8 cellular contexts compared by ENCODE assay signal in the genomic region with DNA sequence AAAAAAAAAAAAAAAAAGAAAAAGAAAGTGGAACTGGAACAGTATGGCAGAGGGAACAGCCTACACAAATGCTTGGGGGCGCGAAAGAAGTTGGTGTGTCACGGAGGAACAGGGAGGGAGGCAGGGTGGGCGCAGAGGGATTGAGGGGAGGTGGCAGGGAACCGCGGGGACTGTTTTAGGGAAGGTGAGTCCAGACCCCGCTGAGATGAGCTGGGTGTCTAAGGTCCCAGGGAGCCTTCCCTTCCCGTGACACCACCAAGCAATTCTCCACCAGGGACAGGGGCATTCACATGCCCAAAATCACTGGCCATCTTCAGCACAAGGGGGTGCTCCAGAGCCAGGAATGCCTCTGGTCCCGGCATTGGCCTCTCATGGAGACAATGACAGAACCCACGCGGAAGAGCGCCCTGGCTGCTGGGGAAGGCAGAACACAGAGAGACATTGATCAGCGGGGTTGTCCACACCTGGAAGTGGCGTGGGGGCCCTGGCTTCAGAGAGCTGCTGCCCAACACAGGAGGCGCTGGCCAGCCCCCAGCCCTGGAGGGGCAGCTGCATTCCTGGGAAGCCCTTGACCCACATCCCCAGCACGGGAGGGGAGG. TPM values are rescaled to one million over a fixed set of nuclear protein-coding genes. Genes with fewer than 3 reads are reported as not detected.
A peak's percentile ranks its signal among the peaks of the same experiment; 100 is the strongest.
DNase-seq lines count a peak whose midpoint lies in the region; ATAC-seq, FAIRE-seq and TF ChIP-seq lines count a peak whose summit lies in the region.

No MANE protein-coding gene starts in this region.

- no peaks in the 10 kb centered on the region for H3K9me3 Mint-ChIP-seq in CD8-positive, alpha-beta T cell

- no peaks in the 10 kb centered on the region for H3K27me3 Mint-ChIP-seq in CD8-positive, alpha-beta T cell (ENCODE audit: low read depth)

- CTCF ChIA-PET in CD8-positive, alpha-beta T cell (lab: Charles Lee), result interaction anchor here (0.5 to 6.9 kb wide), 30 partner anchors 11 to 336 kb away, joined by 3 to 86 read pairs (median 5); a partner anchor contains a TSS
- CTCF ChIA-PET in OCI-LY7 (lab: Charles Lee; ENCODE audit: unreplicated experiment) (interaction anchor here (0.6 to 0.7 kb wide), 2 partner anchors 14 to 20 kb away, joined by 3 to 4 read pairs; no protein-coding TSS in a partner anchor), GM12878 (lab: Yijun Ruan, JAX) (interaction anchor here (1.0 to 6.4 kb wide), 11 partner anchors 9 to 153 kb away, joined by 3 to 46 read pairs (median 8); a partner anchor contains a TSS)

- peak; percentile 56 for FAIRE-seq in GM12878 (lab: Jason Lieb, UNC)

- peaks cover 34% of the 10 kb centered on the region for H3K4me1 ChIP-seq in CD8-positive, alpha-beta T cell (ENCODE audit: insufficient read depth, low read length)
- H3K4me1 ChIP-seq in OCI-LY7 (ENCODE audit: insufficient read depth, low read length, poor library complexity, severe bottlenecking) (peaks cover 26% of the 10 kb centered on the region), GM12878 (ENCODE audit: control insufficient read depth, insufficient read depth, low read length) (peaks cover 7% of the 10 kb centered on the region), skeletal muscle satellite cell (ENCODE audit: control insufficient read depth, insufficient read depth, low read length) (peaks cover 41% of the 10 kb centered on the region)

- H3K4me3 ChIP-seq in CD8-positive, alpha-beta T cell (ENCODE audit: low read depth, low read length), result no peak overlapping the region
- H3K4me3 ChIP-seq in OCI-LY7 (ENCODE audit: low read depth, low read length, poor library complexity, severe bottlenecking) (no peak overlapping the region), GM12878 (no peak overlapping the region), skeletal muscle satellite cell (ENCODE audit: low read length) (no peak overlapping the region)

- POLR2A ChIA-PET in CD8-positive, alpha-beta T cell (lab: Charles Lee), result interaction anchor here (0.8 to 4.8 kb wide), 7 partner anchors 14 to 39 kb away, joined by 4 to 38 read pairs (median 6); a partner anchor contains a TSS
- POLR2A ChIA-PET in OCI-LY7 (lab: Charles Lee), result no interaction called here
- POLR2A ChIA-PET in GM12878 (lab: Charles Lee), result interaction anchor here (0.6 to 1.6 kb wide), 3 partner anchors 37 to 273 kb away, joined by 3 to 4 read pairs (median 3); no protein-coding TSS in a partner anchor

- RAD21 ChIA-PET in GM12878 (lab: Charles Lee; ENCODE audit: unreplicated experiment), result interaction anchor here (1.1 to 4.5 kb wide), 5 partner anchors 14 to 117 kb away, joined by 3 to 44 read pairs (median 4); no protein-coding TSS in a partner anchor

- TF ChIP-seq RAD21 in GM12878 (IDR thresholded peaks at IDR 0.05; ENCODE audit: insufficient read depth, low read depth, low read length), result peak; percentile 70

- intact Hi-C loops in CD8-positive, alpha-beta T cell (cut with DNase I, micrococcal nuclease), result loop anchor here in 1 of 2 experiments (2.0 kb wide), 1 partner anchor 116 kb away; no protein-coding TSS in a partner anchor
- intact Hi-C loops in OCI-LY7 (cut with micrococcal nuclease; ENCODE audit: unreplicated experiment) (no loop called here), GM12878 (cut with micrococcal nuclease; ENCODE audit: unreplicated experiment) (loop anchor here (1.0 to 10.0 kb wide), 4 partner anchors 41 to 510 kb away; a partner anchor contains a TSS)

- H3K79me2 ChIP-seq in OCI-LY7 (ENCODE audit: insufficient read depth, low read depth, low read length) (peaks cover 46% of the 10 kb centered on the region), GM12878 (ENCODE audit: control insufficient read depth, insufficient read depth, low read length) (peaks cover 46% of the 10 kb centered on the region)

- H3K36me3 Mint-ChIP-seq in CD8-positive, alpha-beta T cell, result peaks cover 23% of the 10 kb centered on the region

- no peak for TF ChIP-seq EP300 in GM12878 (IDR thresholded peaks at IDR 0.05; ENCODE audit: borderline replicate concordance in 1 of 2, control insufficient read depth in 1 of 2, low read depth in 2 of 2, low read length in 2 of 2)

- peak in 5 of 7 experiments; percentile 44 to 75 (median 55) for DNase-seq in CD8-positive, alpha-beta T cell
- DNase-seq in H4 (ENCODE audit: low spot score), result peak; percentile 52
- DNase-seq in OCI-LY7 (ENCODE audit: low spot score), result peak; percentile 62
- no peak for DNase-seq in GM12878 (ENCODE audit: low read depth, low spot score)
- peak; percentile 54 to 56 for DNase-seq in hippocampal formation (lab: John Stamatoyannopoulos, UW)
- no peak for DNase-seq in NK-92 treated with Interleukin-12 subunit alpha and Interleukin-12 subunit beta, amount 100 ng/mL, for 24 hours (lab: John Stamatoyannopoulos, UW)

- H3K4me2 ChIP-seq in OCI-LY7 (ENCODE audit: low read length) (no peak overlapping the region), GM12878 (ENCODE audit: control insufficient read depth, insufficient read depth) (no peak overlapping the region), skeletal muscle satellite cell (ENCODE audit: low read length) (peak overlapping the region; percentile 38)

- no peaks in the 10 kb centered on the region for H3K9me2 ChIP-seq in OCI-LY7 (ENCODE audit: insufficient read depth, low read length)

- H2AFZ ChIP-seq in OCI-LY7 (ENCODE audit: low read length), result no peak overlapping the region
- no peak overlapping the region for H2AFZ ChIP-seq in GM12878 (ENCODE audit: control insufficient read depth, low read depth, low read length)

- H3K9ac ChIP-seq in GM12878 (ENCODE audit: control insufficient read depth, insufficient read depth, low read length), result no peak overlapping the region
- no peak overlapping the region for H3K9ac ChIP-seq in skeletal muscle satellite cell (ENCODE audit: low read depth, low read length)

- in situ Hi-C loops in GM12878 (cut with MboI), result loop anchor here (5.0 to 10.0 kb wide), 3 partner anchors 38 to 340 kb away; a partner anchor contains a TSS

- H3K4me1 Mint-ChIP-seq in CD8-positive, alpha-beta T cell (ENCODE audit: low read depth), result peaks cover 31% of the 10 kb centered on the region

- ATAC-seq in CD8-positive, alpha-beta T cell, result no peak
- no peak for ATAC-seq in GM12878
- no peak for ATAC-seq in GM19395 (IDR thresholded peaks at IDR 0.05; ENCODE audit: unreplicated experiment)

- H3K27me3 ChIP-seq in CD8-positive, alpha-beta T cell (ENCODE audit: insufficient read depth, low read length), result no peaks in the 10 kb centered on the region
- no peaks in the 10 kb centered on the region for H3K27me3 ChIP-seq in GM12878 (replicated peaks in 1 of 2; ENCODE audit: control insufficient read depth in 2 of 2, insufficient read depth in 2 of 2, low read length in 1 of 2)
- no peaks in the 10 kb centered on the region for H3K27me3 ChIP-seq in skeletal muscle satellite cell (ENCODE audit: control insufficient read depth, insufficient read depth, low read length)

- H3K27ac Mint-ChIP-seq in CD8-positive, alpha-beta T cell, result peak overlapping the region; percentile 79

- no TSS peak for BruUV-seq in OCI-LY7 (replicated peaks; lab: Mats Ljungman, UMichigan)
- no TSS peak for BruUV-seq in GM12878 (replicated peaks; lab: Mats Ljungman, UMichigan)

- H3K27ac ChIP-seq in CD8-positive, alpha-beta T cell (ENCODE audit: low read depth, low read length), result no peak overlapping the region
- H3K27ac ChIP-seq in OCI-LY7 (ENCODE audit: low read depth, low read length, poor library complexity, severe bottlenecking), result no peak overlapping the region
- no peak overlapping the region for H3K27ac ChIP-seq in GM12878 (ENCODE audit: control insufficient read depth, insufficient read depth)

- no peaks in the 10 kb centered on the region for H3K9me3 ChIP-seq in CD8-positive, alpha-beta T cell (ENCODE audit: low read length)
- H3K9me3 ChIP-seq in OCI-LY7 (ENCODE audit: low read length) (no peaks in the 10 kb centered on the region), GM12878 (replicated peaks; ENCODE audit: control insufficient read depth, insufficient read depth, low read length) (no peaks in the 10 kb centered on the region), skeletal muscle satellite cell (replicated peaks; ENCODE audit: low read length) (no peaks in the 10 kb centered on the region)

- no peak for TF ChIP-seq CTCF in CD8-positive, alpha-beta T cell (IDR thresholded peaks at IDR 0.05)
- peak; percentile 67 for TF ChIP-seq CTCF in OCI-LY7 (conservative IDR thresholded peaks at IDR 0.05; ENCODE audit: low read length)
- peak; percentile 43 to 67 (median 57); a peak in 5 of 6 replicates for TF ChIP-seq CTCF in GM12878 (IDR thresholded peaks at IDR 0.05 in 2 of 3, conservative IDR thresholded peaks at IDR 0.05 in 1 of 3; ENCODE audit: control insufficient read depth in 2 of 3, extremely low read depth in 1 of 3, insufficient read depth in 1 of 3, low read depth in 3 of 3, low read length in 3 of 3)

- H3K36me3 ChIP-seq in CD8-positive, alpha-beta T cell (ENCODE audit: insufficient read depth, low read length), result peaks cover 13% of the 10 kb centered on the region
- H3K36me3 ChIP-seq in OCI-LY7 (ENCODE audit: insufficient read depth, low read length) (peaks cover 57% of the 10 kb centered on the region), GM12878 (ENCODE audit: control insufficient read depth in 2 of 2, insufficient read depth in 2 of 2, low read length in 1 of 2) (peaks cover 4 to 19% of the 10 kb centered on the region in 2 experiments), skeletal muscle satellite cell (ENCODE audit: insufficient read depth, low read length) (peaks cover 41% of the 10 kb centered on the region)

- H3K4me3 Mint-ChIP-seq in CD8-positive, alpha-beta T cell, result peak overlapping the region; percentile 8

- SMC1A ChIA-PET in GM12878 (lab: Charles Lee; ENCODE audit: uncharacterized antibody, unreplicated experiment), result interaction anchor here (0.9 to 5.1 kb wide), 6 partner anchors 13 to 117 kb away, joined by 3 to 30 read pairs (median 4); no protein-coding TSS in a partner anchor

- WGBS in GM12878 (ENCODE audit: insufficient coverage, insufficient replicate concordance, low lambda C conversion rate, missing lambda C conversion rate), result 67% methylated on average over 8 of the region's 16 CpGs

- H4K20me1 ChIP-seq in OCI-LY7 (ENCODE audit: insufficient read depth, low read length) (peaks cover 6% of the 10 kb centered on the region), GM12878 (ENCODE audit: control insufficient read depth, insufficient read depth) (peaks cover 13% of the 10 kb centered on the region)

- TF ChIP-seq POLR2A in GM12878 (IDR thresholded peaks at IDR 0.05; ENCODE audit: low read depth, low read length), result peak; percentile 36

RNA-seq across cellular contexts. Expression of a gene that starts 6.9 kb away (rescaled TPM):
- total RNA-seq in CD8-positive, alpha-beta T cell, result not detected
- total RNA-seq in H4 (2014; rRNA removed; shearing (Covaris generic)), result 0.06 TPM in 1 of 2 replicates, not detected in the other
- total RNA-seq in OCI-LY7 (2014; rRNA removed; shearing (Covaris generic)), result not detected in 2 replicates
- total RNA-seq in OCI-LY7 (2022) (0.18 TPM in 1 of 2 replicates, not detected in the other), GM12878 (2014; rRNA removed) (not detected in 2 replicates), GM12878 (2014; rRNA removed; fragmentation: Illumina TruSeq; extraction: Trizol) (not detected in 2 replicates), GM12878 (2021) (0.10 and 0.13 TPM in 2 replicates)
- total RNA-seq in GM12878 (2013; cell fraction: nucleolus; rRNA removed), result not detected in 2 replicates
- 0.09 TPM for polyA plus RNA-seq in GM12878 (2011; ENCODE audit: low read depth)
- polyA plus RNA-seq in GM12878 (2011; rRNA removed) (0.03 TPM in 1 of 2 replicates, not detected in the other), GM12878 (2014; fragmentation: Illumina TruSeq; extraction: Trizol) (not detected in 2 replicates), GM12878 (2014; fragmentation: Nextera tagmentation; extraction: Ambion mirVana) (not detected), GM12878 (2014; rRNA removed) (not detected in 2 replicates), GM12878 (2016; fragmentation: Nextera tagmentation; extraction: Ambion mirVana) (under 1 TPM in 1 of 2 experiments, not detected in 1; 0.05 TPM)
- not detected in 2 replicates for polyA plus RNA-seq in GM12878 (2011; cell fraction: cytosol; rRNA removed)
- polyA plus RNA-seq in GM12878 (2011; cell fraction: nucleus; rRNA removed), result 0.06 and 0.19 TPM in 2 replicates
- polyA plus RNA-seq in GM12878 (2012), result 0.25 and 1.1 TPM in 2 replicates
- 0.05 TPM in 1 of 2 replicates, not detected in the other for polyA minus RNA-seq in GM12878 (2011; rRNA and poly(A)+ RNA removed)
- 0.52 TPM in 1 of 2 replicates, not detected in the other for polyA minus RNA-seq in GM12878 (2011; cell fraction: cytosol; rRNA and poly(A)+ RNA removed)
- 0.12 and 0.19 TPM in 2 replicates for polyA minus RNA-seq in GM12878 (2011; cell fraction: nucleus; rRNA and poly(A)+ RNA removed)
- not detected in 2 replicates for total RNA-seq in skeletal muscle satellite cell (2012; rRNA removed)

RNA-seq across cellular contexts. Expression of a gene that starts 18.8 kb away (rescaled TPM):
- total RNA-seq in CD8-positive, alpha-beta T cell, result under 1 TPM in 1 of 2 experiments, not detected in 1; 0.92 TPM
- 0.66 TPM in 1 of 2 replicates, not detected in the other for total RNA-seq in H4 (2014; rRNA removed; shearing (Covaris generic))
- 0.44 and 1.5 TPM in 2 replicates for total RNA-seq in OCI-LY7 (2014; rRNA removed; shearing (Covaris generic))
- 13.8 and 15.9 TPM in 2 replicates for total RNA-seq in OCI-LY7 (2022)
- total RNA-seq in GM12878 (2013; cell fraction: nucleolus; rRNA removed), result not detected in 2 replicates
- not detected in 2 replicates for total RNA-seq in GM12878 (2014; rRNA removed)
- total RNA-seq in GM12878 (2014; rRNA removed; fragmentation: Illumina TruSeq; extraction: Trizol), result not detected in 2 replicates
- total RNA-seq in GM12878 (2021), result 0.41 and 0.43 TPM in 2 replicates
- polyA plus RNA-seq in GM12878 (2011; ENCODE audit: low read depth), result not detected
- not detected in 2 replicates for polyA plus RNA-seq in GM12878 (2011; rRNA removed)
- polyA plus RNA-seq in GM12878 (2011; cell fraction: cytosol; rRNA removed), result 0.10 TPM in 1 of 2 replicates, not detected in the other
- polyA plus RNA-seq in GM12878 (2011; cell fraction: nucleus; rRNA removed), result 0.13 TPM in 1 of 2 replicates, not detected in the other
- 0.90 and 2.8 TPM in 2 replicates for polyA plus RNA-seq in GM12878 (2012)
- polyA plus RNA-seq in GM12878 (2014; fragmentation: Illumina TruSeq; extraction: Trizol), result not detected in 2 replicates
- polyA plus RNA-seq in GM12878 (2014; fragmentation: Nextera tagmentation; extraction: Ambion mirVana), result not detected
- polyA plus RNA-seq in GM12878 (2014; rRNA removed), result 0.14 TPM in 1 of 2 replicates, not detected in the other
- polyA plus RNA-seq in GM12878 (2016; fragmentation: Nextera tagmentation; extraction: Ambion mirVana), result under 1 TPM; 0.49 to 0.91 TPM
- 0.72 TPM in 1 of 2 replicates, not detected in the other for polyA minus RNA-seq in GM12878 (2011; rRNA and poly(A)+ RNA removed)
- polyA minus RNA-seq in GM12878 (2011; cell fraction: cytosol; rRNA and poly(A)+ RNA removed), result not detected in 2 replicates
- not detected in 2 replicates for polyA minus RNA-seq in GM12878 (2011; cell fraction: nucleus; rRNA and poly(A)+ RNA removed)
- total RNA-seq in skeletal muscle satellite cell (2012; rRNA removed), result 2.3 and 9.4 TPM in 2 replicates

RNA-seq across cellular contexts. Expression of a gene that starts 25.9 kb away (rescaled TPM):
- total RNA-seq in CD8-positive, alpha-beta T cell, result 1 to 10 TPM; 2.2 to 4.4 TPM
- total RNA-seq in H4 (2014; rRNA removed; shearing (Covaris generic)), result 0.68 and 1.0 TPM in 2 replicates
- 10.7 and 14.8 TPM in 2 replicates for total RNA-seq in OCI-LY7 (2014; rRNA removed; shearing (Covaris generic))
- total RNA-seq in OCI-LY7 (2022) (45.7 and 49.7 TPM in 2 replicates), GM12878 (2014; rRNA removed) (1.4 and 1.7 TPM in 2 replicates), GM12878 (2014; rRNA removed; fragmentation: Illumina TruSeq; extraction: Trizol) (0.18 TPM in 1 of 2 replicates, not detected in the other), GM12878 (2021) (2.1 and 3.5 TPM in 2 replicates)
- total RNA-seq in GM12878 (2013; cell fraction: nucleolus; rRNA removed), result 3.2 and 4.9 TPM in 2 replicates
- not detected for polyA plus RNA-seq in GM12878 (2011; ENCODE audit: low read depth)
- polyA plus RNA-seq in GM12878 (2011; rRNA removed) (0.20 and 0.22 TPM in 2 replicates), GM12878 (2014; fragmentation: Illumina TruSeq; extraction: Trizol) (not detected in 2 replicates), GM12878 (2014; fragmentation: Nextera tagmentation; extraction: Ambion mirVana) (not detected), GM12878 (2014; rRNA removed) (2.6 TPM in 2 replicates), GM12878 (2016; fragmentation: Nextera tagmentation; extraction: Ambion mirVana) (under 1 TPM in 1 of 2 experiments, not detected in 1; 0.17 TPM)
- polyA plus RNA-seq in GM12878 (2011; cell fraction: cytosol; rRNA removed), result 0.30 and 0.89 TPM in 2 replicates
- 15.5 and 28.6 TPM in 2 replicates for polyA plus RNA-seq in GM12878 (2011; cell fraction: nucleus; rRNA removed)
- 0.27 and 0.92 TPM in 2 replicates for polyA plus RNA-seq in GM12878 (2012)
- polyA minus RNA-seq in GM12878 (2011; rRNA and poly(A)+ RNA removed), result 0.31 TPM in 1 of 2 replicates, not detected in the other
- polyA minus RNA-seq in GM12878 (2011; cell fraction: cytosol; rRNA and poly(A)+ RNA removed), result 1.2 TPM in 1 of 2 replicates, not detected in the other
- 1.6 and 5.0 TPM in 2 replicates for polyA minus RNA-seq in GM12878 (2011; cell fraction: nucleus; rRNA and poly(A)+ RNA removed)
- 0.76 and 1.1 TPM in 2 replicates for total RNA-seq in skeletal muscle satellite cell (2012; rRNA removed)

RNA-seq across cellular contexts. Expression of a gene that starts 32.9 kb away (rescaled TPM):
- under 1 TPM; 0.33 to 0.46 TPM for total RNA-seq in CD8-positive, alpha-beta T cell
- 0.02 TPM in 1 of 2 replicates, not detected in the other for total RNA-seq in H4 (2014; rRNA removed; shearing (Covaris generic))
- total RNA-seq in OCI-LY7 (2014; rRNA removed; shearing (Covaris generic)), result 0.33 and 0.38 TPM in 2 replicates
- total RNA-seq in OCI-LY7 (2022) (0.13 and 0.17 TPM in 2 replicates), GM12878 (2014; rRNA removed) (0.22 and 0.40 TPM in 2 replicates), GM12878 (2014; rRNA removed; fragmentation: Illumina TruSeq; extraction: Trizol) (0.09 TPM in 1 of 2 replicates, not detected in the other), GM12878 (2021) (0.27 and 0.33 TPM in 2 replicates)
- 0.31 TPM in 1 of 2 replicates, not detected in the other for total RNA-seq in GM12878 (2013; cell fraction: nucleolus; rRNA removed)
- polyA plus RNA-seq in GM12878 (2011; ENCODE audit: low read depth), result 0.21 TPM
- polyA plus RNA-seq in GM12878 (2011; rRNA removed) (not detected in 2 replicates), GM12878 (2014; fragmentation: Illumina TruSeq; extraction: Trizol) (not detected in 2 replicates), GM12878 (2014; fragmentation: Nextera tagmentation; extraction: Ambion mirVana) (not detected), GM12878 (2014; rRNA removed) (0.05 and 0.09 TPM in 2 replicates), GM12878 (2016; fragmentation: Nextera tagmentation; extraction: Ambion mirVana) (1 to 10 TPM; 1.2 to 2.0 TPM)
- polyA plus RNA-seq in GM12878 (2011; cell fraction: cytosol; rRNA removed), result not detected in 2 replicates
- polyA plus RNA-seq in GM12878 (2011; cell fraction: nucleus; rRNA removed), result 0.06 TPM in 1 of 2 replicates, not detected in the other
- polyA plus RNA-seq in GM12878 (2012), result 1.5 and 1.8 TPM in 2 replicates
- polyA minus RNA-seq in GM12878 (2011; rRNA and poly(A)+ RNA removed), result not detected in 2 replicates
- polyA minus RNA-seq in GM12878 (2011; cell fraction: cytosol; rRNA and poly(A)+ RNA removed), result not detected in 2 replicates
- not detected in 2 replicates for polyA minus RNA-seq in GM12878 (2011; cell fraction: nucleus; rRNA and poly(A)+ RNA removed)
- total RNA-seq in skeletal muscle satellite cell (2012; rRNA removed), result under 0.01 TPM in 2 replicates

RNA-seq across cellular contexts. Expression of a gene that starts 38.4 kb away (rescaled TPM):
- total RNA-seq in CD8-positive, alpha-beta T cell, result 100 to 1,000 TPM; 164 to 167 TPM
- total RNA-seq in H4 (2014; rRNA removed; shearing (Covaris generic)), result 10.8 and 13.3 TPM in 2 replicates
- total RNA-seq in OCI-LY7 (2014; rRNA removed; shearing (Covaris generic)), result 104 and 124 TPM in 2 replicates
- total RNA-seq in OCI-LY7 (2022) (206 and 207 TPM in 2 replicates), GM12878 (2014; rRNA removed) (41.5 and 49.3 TPM in 2 replicates), GM12878 (2014; rRNA removed; fragmentation: Illumina TruSeq; extraction: Trizol) (12.3 and 15.6 TPM in 2 replicates), GM12878 (2021) (132 and 143 TPM in 2 replicates)
- 88.3 and 88.5 TPM in 2 replicates for total RNA-seq in GM12878 (2013; cell fraction: nucleolus; rRNA removed)
- 49.8 TPM for polyA plus RNA-seq in GM12878 (2011; ENCODE audit: low read depth)
- polyA plus RNA-seq in GM12878 (2011; rRNA removed) (3.3 and 5.4 TPM in 2 replicates), GM12878 (2014; fragmentation: Illumina TruSeq; extraction: Trizol) (2.4 and 26.9 TPM in 2 replicates), GM12878 (2014; fragmentation: Nextera tagmentation; extraction: Ambion mirVana) (under 1 TPM; 0.33 to 0.55 TPM), GM12878 (2014; rRNA removed) (36.2 and 61.3 TPM in 2 replicates), GM12878 (2016; fragmentation: Nextera tagmentation; extraction: Ambion mirVana) (10 to 100 TPM; 34.4 to 39.7 TPM)
- 11.1 and 14.5 TPM in 2 replicates for polyA plus RNA-seq in GM12878 (2011; cell fraction: cytosol; rRNA removed)
- 89.6 and 126 TPM in 2 replicates for polyA plus RNA-seq in GM12878 (2011; cell fraction: nucleus; rRNA removed)
- 86.1 and 131 TPM in 2 replicates for polyA plus RNA-seq in GM12878 (2012)
- 10.2 and 25.5 TPM in 2 replicates for polyA minus RNA-seq in GM12878 (2011; rRNA and poly(A)+ RNA removed)
- polyA minus RNA-seq in GM12878 (2011; cell fraction: cytosol; rRNA and poly(A)+ RNA removed), result 30.7 and 38.0 TPM in 2 replicates
- polyA minus RNA-seq in GM12878 (2011; cell fraction: nucleus; rRNA and poly(A)+ RNA removed), result 69.4 and 102 TPM in 2 replicates
- 25.3 and 25.8 TPM in 2 replicates for total RNA-seq in skeletal muscle satellite cell (2012; rRNA removed)

Comparison
In these comparisons a context has a peak if more than half of its experiments do, and no peak if none do; other contexts are left out.
1. DNase-seq: peak in CD8-positive, alpha-beta T cell (5 of 7), H4 (single experiment), OCI-LY7 (single experiment) and hippocampal formation (2 of 2); none in GM12878 (single experiment) and NK-92 treated with Interleukin-12 subunit alpha and Interleukin-12 subunit beta, amount 100 ng/mL, for 24 hours (single experiment).